ENCODE assay signal across 18 cellular contexts in genomic region chr17:68229619-68230018, GRCh38. TPM values are rescaled to one million over a fixed set of nuclear protein-coding genes. Genes with fewer than 3 reads are reported as not detected.
DNase-seq lines count a peak whose midpoint lies in the region; ATAC-seq and TF ChIP-seq lines count a peak whose summit lies in the region.
"Had no signal": no experiment of that assay in that cellular context is flagged by ENCODE, and none has a peak within 500 bp of the region (broad histone marks: within the 10 kb centered on the region; RNA-seq: fewer than 3 reads in every experiment).

No MANE protein-coding gene starts in this region.

- H2AFZ ChIP-seq in OCI-LY7 (ENCODE audit: low read length) = no peak overlapping the region
- H2AFZ ChIP-seq: GM23248 had no signal

- POLR2A ChIA-PET in OCI-LY7 (lab: Charles Lee) = interaction anchor here (0.9 to 1.7 kb wide), 3 partner anchors 18 to 21 kb away, joined by 3 to 4 read pairs (median 3); no protein-coding TSS in a partner anchor

- ATAC-seq in natural killer cell (no peak), GM19455 (IDR thresholded peaks at IDR 0.05; ENCODE audit: unreplicated experiment) (no peak), GM21619 (IDR thresholded peaks at IDR 0.05; ENCODE audit: unreplicated experiment) (no peak)
- ATAC-seq in natural killer cell treated with Interleukin-12 subunit alpha and Interleukin-12 subunit beta and Interleukin-15 and Interleukin-18, amount 100 ng/mL, for 72 hours = no peak
- ATAC-seq in stimulated activated naive B cell treated with anti-CD40 and anti-IgM and Interleukin-4, amounts not matched to agents 10 μg/mL and 1 μg/mL and 100 μg/mL, for 72 hours (replicated peaks) = no peak
- ATAC-seq: GM12878, PC-3 had no signal

- H3K4me2 ChIP-seq in OCI-LY7 (ENCODE audit: low read length) = peak overlapping the region; percentile 40; the same call in 1 of the 2 replicates

- H3K27ac ChIP-seq in OCI-LY7 (ENCODE audit: low read depth, low read length, poor library complexity, severe bottlenecking) (peak overlapping the region; percentile 83), esophagus squamous epithelium (peak overlapping the region; percentile 61 to 84 (median 74))
- H3K27ac ChIP-seq: GM23248, HL-60, SJSA1 had no signal

- H3K4me3 ChIP-seq in OCI-LY7 (ENCODE audit: low read depth, low read length, poor library complexity, severe bottlenecking) (no peak overlapping the region), esophagus squamous epithelium (no peak overlapping the region)
- H3K4me3 ChIP-seq: GM12878, GM23248, SJSA1 had no signal

- H3K27me3 Mint-ChIP-seq in natural killer cell (ENCODE audit: low read depth in 2 of 2) = no peaks in the 10 kb centered on the region
- H3K27me3 Mint-ChIP-seq in natural killer cell treated with Interleukin-12 subunit alpha and Interleukin-12 subunit beta and Interleukin-15 and Interleukin-18, amount 100 ng/mL, for 72 hours = no peaks in the 10 kb centered on the region
- H3K27me3 Mint-ChIP-seq in stimulated activated naive B cell treated with anti-CD40 and anti-IgM and Interleukin-4, amounts not matched to agents 10 μg/mL and 1 μg/mL and 100 μg/mL, for 72 hours = no peaks in the 10 kb centered on the region

- H3K4me3 Mint-ChIP-seq in natural killer cell = no peak overlapping the region
- H3K4me3 Mint-ChIP-seq in natural killer cell treated with Interleukin-12 subunit alpha and Interleukin-12 subunit beta and Interleukin-15 and Interleukin-18, amount 100 ng/mL, for 72 hours = no peak overlapping the region
- H3K4me3 Mint-ChIP-seq in stimulated activated naive B cell treated with anti-CD40 and anti-IgM and Interleukin-4, amounts not matched to agents 10 μg/mL and 1 μg/mL and 100 μg/mL, for 72 hours = no peak overlapping the region

- intact Hi-C loops in natural killer cell (cut with micrococcal nuclease) (no loop called here), OCI-LY7 (cut with micrococcal nuclease; ENCODE audit: unreplicated experiment) (no loop called here), esophagus squamous epithelium (cut with DNase I) (no loop called here)

- H3K79me2 ChIP-seq in OCI-LY7 (ENCODE audit: insufficient read depth, low read depth, low read length) = peaks cover 68% of the 10 kb centered on the region

- DNase-seq in natural killer cell (no peak), OCI-LY7 (ENCODE audit: low spot score) (no peak), esophagus squamous epithelium (lab: John Stamatoyannopoulos, UW) (no peak), NCI-H2196 (lab: John Stamatoyannopoulos, UW; ENCODE audit: unreplicated experiment) (no peak)
- DNase-seq in natural killer cell treated with Interleukin-12 subunit alpha and Interleukin-12 subunit beta and Interleukin-15 and Interleukin-18, amount 100 ng/mL, for 72 hours (ENCODE audit: low spot score) = no peak
- DNase-seq in stimulated activated naive B cell treated with anti-CD40 and anti-IgM and Interleukin-4, amounts not matched to agents 10 μg/mL and 1 μg/mL and 100 μg/mL, for 72 hours = no peak
- DNase-seq: DND-41, GM23248, NCI-H1105 treated with DMSO at 0.1 percent for 48 hours, NCI-H1694 treated with DMSO at 0.1 percent for 48 hours, NCI-H2107, NCI-H526 treated with DMSO at 0.1 percent for 48 hours, PC-3 had no signal

- BruUV-seq in OCI-LY7 (replicated peaks; lab: Mats Ljungman, UMichigan) = no TSS peak

- peaks cover 67% of the 10 kb centered on the region; the same call in 1 of the 2 replicates for H3K36me3 ChIP-seq in OCI-LY7 (ENCODE audit: insufficient read depth, low read length)
- H3K36me3 ChIP-seq in esophagus squamous epithelium = no peaks in the 10 kb centered on the region
- H3K36me3 ChIP-seq: SJSA1 had no signal

- no peak for TF ChIP-seq POLR2A in esophagus squamous epithelium (IDR thresholded peaks at IDR 0.05)

- 81 to 98% methylated on average over 4 to 7 of the region's 8 CpGs for WGBS in esophagus squamous epithelium, 2 donors

- H3K9me3 ChIP-seq in OCI-LY7 (ENCODE audit: low read length) = no peaks in the 10 kb centered on the region
- H3K9me3 ChIP-seq in esophagus squamous epithelium = no peaks in the 10 kb centered on the region
- H3K9me3 ChIP-seq: SJSA1 had no signal

- H3K36me3 Mint-ChIP-seq in natural killer cell = no peaks in the 10 kb centered on the region
- peaks cover 6% of the 10 kb centered on the region for H3K36me3 Mint-ChIP-seq in natural killer cell treated with Interleukin-12 subunit alpha and Interleukin-12 subunit beta and Interleukin-15 and Interleukin-18, amount 100 ng/mL, for 72 hours
- H3K36me3 Mint-ChIP-seq in stimulated activated naive B cell treated with anti-CD40 and anti-IgM and Interleukin-4, amounts not matched to agents 10 μg/mL and 1 μg/mL and 100 μg/mL, for 72 hours = peaks cover 39 to 66% of the 10 kb centered on the region in 2 donors

- H3K27ac Mint-ChIP-seq in natural killer cell = peak overlapping the region; percentile 79 to 100
- peak overlapping the region in 1 of 2 donors; percentile 74 for H3K27ac Mint-ChIP-seq in natural killer cell treated with Interleukin-12 subunit alpha and Interleukin-12 subunit beta and Interleukin-15 and Interleukin-18, amount 100 ng/mL, for 72 hours
- peak overlapping the region; percentile 44 for H3K27ac Mint-ChIP-seq in stimulated activated naive B cell treated with anti-CD40 and anti-IgM and Interleukin-4, amounts not matched to agents 10 μg/mL and 1 μg/mL and 100 μg/mL, for 72 hours

- H3K27me3 ChIP-seq in esophagus squamous epithelium = no peaks in the 10 kb centered on the region
- H3K27me3 ChIP-seq: SJSA1 had no signal

- H3K4me1 ChIP-seq in OCI-LY7 (ENCODE audit: insufficient read depth, low read length, poor library complexity, severe bottlenecking) (peaks cover 78% of the 10 kb centered on the region), esophagus squamous epithelium (peaks cover 0 to 34% (median 9%) of the 10 kb centered on the region in 3 donors)

- TF ChIP-seq CTCF in natural killer cell (IDR thresholded peaks at IDR 0.05) (no peak), OCI-LY7 (conservative IDR thresholded peaks at IDR 0.05; ENCODE audit: low read length) (no peak), esophagus squamous epithelium (IDR thresholded peaks at IDR 0.05) (no peak)

- CTCF ChIA-PET in OCI-LY7 (lab: Charles Lee; ENCODE audit: unreplicated experiment) = no interaction called here

- H3K4me1 Mint-ChIP-seq in natural killer cell = peaks cover 52 to 58% of the 10 kb centered on the region in 2 donors
- peaks cover 35% of the 10 kb centered on the region in 2 donors for H3K4me1 Mint-ChIP-seq in natural killer cell treated with Interleukin-12 subunit alpha and Interleukin-12 subunit beta and Interleukin-15 and Interleukin-18, amount 100 ng/mL, for 72 hours (ENCODE audit: low read depth in 2 of 2)
- peaks cover 40 to 89% of the 10 kb centered on the region in 2 donors for H3K4me1 Mint-ChIP-seq in stimulated activated naive B cell treated with anti-CD40 and anti-IgM and Interleukin-4, amounts not matched to agents 10 μg/mL and 1 μg/mL and 100 μg/mL, for 72 hours

- H3K9me2 ChIP-seq in OCI-LY7 (ENCODE audit: insufficient read depth, low read length) = no peaks in the 10 kb centered on the region

- H3K9me3 Mint-ChIP-seq in natural killer cell = no peaks in the 10 kb centered on the region
- no peaks in the 10 kb centered on the region for H3K9me3 Mint-ChIP-seq in natural killer cell treated with Interleukin-12 subunit alpha and Interleukin-12 subunit beta and Interleukin-15 and Interleukin-18, amount 100 ng/mL, for 72 hours
- H3K9me3 Mint-ChIP-seq in stimulated activated naive B cell treated with anti-CD40 and anti-IgM and Interleukin-4, amounts not matched to agents 10 μg/mL and 1 μg/mL and 100 μg/mL, for 72 hours = peaks cover 0 to 2% of the 10 kb centered on the region in 2 donors

- no peaks in the 10 kb centered on the region for H4K20me1 ChIP-seq in OCI-LY7 (ENCODE audit: insufficient read depth, low read length)

RNA-seq across cellular contexts. Expression of gene AMZ2, which starts 18.2 kb away (rescaled TPM):
- total RNA-seq in natural killer cell = 100 to 1,000 TPM in 2 of 3 donors, 10 to 100 TPM in 1; 87.0 to 131 (median 107) TPM
- 10 to 100 TPM; 47.1 to 62.2 TPM for total RNA-seq in natural killer cell treated with Interleukin-12 subunit alpha and Interleukin-12 subunit beta and Interleukin-15 and Interleukin-18, amount 100 ng/mL, for 72 hours
- total RNA-seq in OCI-LY7 (2014; rRNA removed; shearing (Covaris generic)) = 105 and 117 TPM in 2 replicates
- total RNA-seq in OCI-LY7 (2022) = 248 and 285 TPM in 2 replicates
- 10 to 100 TPM; 13.7 to 47.7 (median 35.1) TPM for total RNA-seq in esophagus squamous epithelium
